In the genomic region with DNA sequence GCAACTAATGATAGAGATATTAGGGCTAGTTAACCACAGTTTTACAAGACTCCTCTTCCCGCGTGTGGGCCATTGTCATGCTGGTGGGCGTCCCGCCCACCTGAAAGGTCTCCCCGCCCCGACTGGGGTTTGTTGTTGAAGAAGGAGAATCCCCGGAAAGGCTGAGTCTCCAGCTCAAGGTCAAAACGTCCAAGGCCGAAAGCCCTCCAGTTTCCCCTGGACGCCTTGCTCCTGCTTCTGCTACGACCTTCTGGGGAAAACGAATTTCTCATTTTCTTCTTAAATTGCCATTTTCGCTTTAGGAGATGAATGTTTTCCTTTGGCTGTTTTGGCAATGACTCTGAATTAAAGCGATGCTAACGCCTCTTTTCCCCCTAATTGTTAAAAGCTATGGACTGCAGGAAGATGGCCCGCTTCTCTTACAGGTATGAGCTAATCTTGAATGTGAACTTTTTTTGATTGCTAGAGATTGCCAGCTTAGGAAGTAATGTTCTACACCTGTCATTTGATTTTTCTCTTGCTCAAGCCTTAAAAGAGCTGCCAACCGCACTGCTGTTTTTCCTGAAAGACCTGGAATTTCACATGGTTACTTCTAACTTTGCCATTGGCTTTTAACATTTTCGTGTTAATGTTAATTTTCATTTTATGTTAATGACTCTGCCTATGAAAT, we compare ENCODE assay signal across 5 cellular contexts. TPM values are rescaled to one million over a fixed set of nuclear protein-coding genes. Genes with fewer than 3 reads are reported as not detected.
"Had no signal": no experiment of that assay in that cellular context is flagged by ENCODE, and none has a peak within 500 bp of the region (broad histone marks: within the 10 kb centered on the region; RNA-seq: fewer than 3 reads in every experiment).

No MANE protein-coding gene starts in this region.

RNA-seq across cellular contexts. Expression of a gene that starts 11.6 kb away (rescaled TPM):
- total RNA-seq: MCF 10A had no signal

RNA-seq across cellular contexts. Expression of a gene that starts 34.6 kb away (rescaled TPM):
- total RNA-seq: activated CD4-positive, alpha-beta memory T cell treated with anti-CD3 and anti-CD28 coated beads, Interleukin-2, amount 10 ng/mL, durations not matched to agents 7 days and 5 days; activated CD8-positive, alpha-beta memory T cell treated with anti-CD3 and anti-CD28 coated beads, Interleukin-2, amount 10 ng/mL, durations not matched to agents 7 days and 5 days; bronchial epithelial cell; MCF 10A; Right ventricle myocardium superior had no signal
